ENCODE assay signal across 8 cellular contexts in genomic region chr19:58400916-58401824, GRCh38. TPM values are rescaled to one million over a fixed set of nuclear protein-coding genes. Genes with fewer than 3 reads are reported as not detected.
DNase-seq lines count a peak whose midpoint lies in the region; ATAC-seq and TF ChIP-seq lines count a peak whose summit lies in the region.

No MANE protein-coding gene starts in this region.

- peak overlapping the region; percentile 81 to 94 (median 88) for H3K4me3 Mint-ChIP-seq in CD4-positive, CD25-positive, alpha-beta regulatory T cell

- H3K27me3 ChIP-seq in CD4-positive, CD25-positive, alpha-beta regulatory T cell (ENCODE audit: control insufficient read depth, insufficient read depth, low read length), result no peaks in the 10 kb centered on the region
- H3K27me3 ChIP-seq in dorsolateral prefrontal cortex (peaks cover 0 to 16% (median 7%) of the 10 kb centered on the region in 45 donors), liver (ENCODE audit: control insufficient read depth in 4 of 4, insufficient read depth in 4 of 4, low read length in 3 of 4) (peaks cover 0 to 5% (median 0%) of the 10 kb centered on the region in 4 donors)

- H3K4me1 ChIP-seq in CD4-positive, CD25-positive, alpha-beta regulatory T cell (ENCODE audit: control insufficient read depth, insufficient read depth, low read length, poor library complexity, severe bottlenecking), result peaks cover 16% of the 10 kb centered on the region
- H3K4me1 ChIP-seq in liver (ENCODE audit: control insufficient read depth in 4 of 4, insufficient read depth in 4 of 4, low read length in 3 of 4), result peaks cover 6 to 20% (median 16%) of the 10 kb centered on the region in 4 donors

- peak; percentile 98 to 100 (median 99) for DNase-seq in CD4-positive, CD25-positive, alpha-beta regulatory T cell
- DNase-seq in NCI-H748 treated with DMSO at 0.1 percent for 48 hours (lab: John Stamatoyannopoulos, UW) (peak; percentile 99), dorsolateral prefrontal cortex (peak; percentile 99 to 100 (median 100))
- peak; percentile 99 for DNase-seq in activated CD4-positive, alpha-beta T cell treated with anti-CD3 and anti-CD28 coated beads, Interleukin-2, amount 50 U/mL, for 4 hours
- peak; percentile 99 for DNase-seq in stimulated activated CD4-positive, alpha-beta T cell treated with anti-CD3 and anti-CD28 coated beads, Interleukin-4, amount 100 ng/mL, for 1 hour

- intact Hi-C loops in dorsolateral prefrontal cortex (cut with DNase I), result no loop called here

- H3K4me3 ChIP-seq in CD4-positive, CD25-positive, alpha-beta regulatory T cell (ENCODE audit: low read depth, low read length), result peak overlapping the region; percentile 51
- H3K4me3 ChIP-seq in dorsolateral prefrontal cortex, result peak overlapping the region; percentile 52 to 98 (median 78)
- peak overlapping the region; percentile 55 to 64 (median 64) for H3K4me3 ChIP-seq in liver (ENCODE audit: low read depth in 1 of 3, low read length in 3 of 3)

- H3K9me3 Mint-ChIP-seq in CD4-positive, CD25-positive, alpha-beta regulatory T cell, result no peaks in the 10 kb centered on the region

- 3% methylated on average over 79 of the region's 79 CpGs for WGBS in liver

- H3K36me3 Mint-ChIP-seq in CD4-positive, CD25-positive, alpha-beta regulatory T cell, result no peaks in the 10 kb centered on the region

- TF ChIP-seq CTCF in dorsolateral prefrontal cortex (IDR thresholded peaks at IDR 0.05 in 54 of 56, conservative IDR thresholded peaks at IDR 0.05 in 2 of 56; ENCODE audit: low read depth in 1 of 56, partially characterized antibody in 56 of 56) (peak in 17 of 56 donors; percentile 0 to 44 (median 22)), liver (IDR thresholded peaks at IDR 0.05; ENCODE audit: low read depth, low read length, missing input control) (no peak)

- peaks cover 9% of the 10 kb centered on the region for H3K27me3 Mint-ChIP-seq in CD4-positive, CD25-positive, alpha-beta regulatory T cell

- no peak overlapping the region for H3K9ac ChIP-seq in liver (ENCODE audit: low read depth in 1 of 2, low read length in 2 of 2)

- H3K36me3 ChIP-seq in CD4-positive, CD25-positive, alpha-beta regulatory T cell (ENCODE audit: control insufficient read depth, insufficient read depth, low read length), result no peaks in the 10 kb centered on the region
- H3K36me3 ChIP-seq in liver (ENCODE audit: control insufficient read depth in 4 of 4, insufficient read depth in 3 of 4, low read depth in 1 of 4, low read length in 3 of 4), result no peaks in the 10 kb centered on the region

- no peaks in the 10 kb centered on the region for H3K9me3 ChIP-seq in CD4-positive, CD25-positive, alpha-beta regulatory T cell (ENCODE audit: control insufficient read depth in 2 of 2, low read length in 2 of 2)
- H3K9me3 ChIP-seq in liver (ENCODE audit: control insufficient read depth in 4 of 4, low read length in 3 of 4), result no peaks in the 10 kb centered on the region

- H3K4me1 Mint-ChIP-seq in CD4-positive, CD25-positive, alpha-beta regulatory T cell, result peaks cover 0 to 16% (median 7%) of the 10 kb centered on the region in 4 donors

- ATAC-seq in CD4-positive, CD25-positive, alpha-beta regulatory T cell (ENCODE audit: low read depth in 2 of 2), result peak; percentile 97 to 98
- peak; percentile 99 for ATAC-seq in GM19372 (IDR thresholded peaks at IDR 0.05; ENCODE audit: low read depth, unreplicated experiment)
- peak; percentile 97 for ATAC-seq in HG03521 (IDR thresholded peaks at IDR 0.05; ENCODE audit: unreplicated experiment)

- peak overlapping the region; percentile 91 for H3K27ac ChIP-seq in CD4-positive, CD25-positive, alpha-beta regulatory T cell (ENCODE audit: insufficient read depth, low read length, poor library complexity, severe bottlenecking)
- H3K27ac ChIP-seq in dorsolateral prefrontal cortex, result peak overlapping the region in 53 of 59 donors; percentile 4 to 92 (median 72)
- no peak overlapping the region for H3K27ac ChIP-seq in liver (ENCODE audit: low read depth in 1 of 2, low read length in 2 of 2)

- H3K27ac Mint-ChIP-seq in CD4-positive, CD25-positive, alpha-beta regulatory T cell, result peak overlapping the region; percentile 66 to 95 (median 91)

- TF ChIP-seq RAD21 in liver (IDR thresholded peaks at IDR 0.05), result peak in 1 of 2 donors; percentile 24

TF ChIP-seq in liver, 16 proteins besides CTCF, POLR2A, EP300 and RAD21:
- peak; percentile 80 for TF ChIP-seq YY1 (IDR thresholded peaks at IDR 0.05)
- no peak for TF ChIP-seq FOXA2 (IDR thresholded peaks at IDR 0.05)
- TF ChIP-seq GABPA (IDR thresholded peaks at IDR 0.05 in 1 of 2, conservative IDR thresholded peaks at IDR 0.05 in 1 of 2), result peak in 1 of 2 donors; percentile 78
- TF ChIP-seq EGR1 (IDR thresholded peaks at IDR 0.05; ENCODE audit: low read depth in 2 of 2), result no peak
- peak; percentile 89 for TF ChIP-seq SP1 (IDR thresholded peaks at IDR 0.05)
- TF ChIP-seq TAF1 (conservative IDR thresholded peaks at IDR 0.05), result no peak
- peak in 1 of 2 donors; percentile 17 for TF ChIP-seq RXRA (IDR thresholded peaks at IDR 0.05)
- TF ChIP-seq MAX (IDR thresholded peaks at IDR 0.05), result peak; percentile 30

RNA-seq across cellular contexts. Expression of gene RNF225, which starts 5.7 kb away (rescaled TPM):
- total RNA-seq in CD4-positive, CD25-positive, alpha-beta regulatory T cell, result 0.39 TPM
- not detected for polyA plus RNA-seq in CD4-positive, CD25-positive, alpha-beta regulatory T cell
- total RNA-seq in dorsolateral prefrontal cortex, result under 1 TPM in 2 of 120 experiments, not detected in 118; 0.48 to 0.69 TPM
- not detected for total RNA-seq in liver
- not detected for polyA plus RNA-seq in liver

RNA-seq across cellular contexts. Expression of gene ZNF584, which starts 7.3 kb away (rescaled TPM):
- total RNA-seq in CD4-positive, CD25-positive, alpha-beta regulatory T cell, result 1.7 TPM
- 1 to 10 TPM; 5.4 to 8.8 (median 5.8) TPM for polyA plus RNA-seq in CD4-positive, CD25-positive, alpha-beta regulatory T cell
- total RNA-seq in dorsolateral prefrontal cortex (10 to 100 TPM; 11.0 to 25.3 (median 18.1) TPM), liver (10 to 100 TPM in 1 of 2 donors, 1 to 10 TPM in 1; 9.4 to 12.6 TPM)
- 10 to 100 TPM in 1 of 2 donors, 1 to 10 TPM in 1; 3.6 to 10.6 TPM for polyA plus RNA-seq in liver

RNA-seq across cellular contexts. Expression of gene RPS5, which starts 14.1 kb away (rescaled TPM):
- 747 TPM for total RNA-seq in CD4-positive, CD25-positive, alpha-beta regulatory T cell
- 1,000 to 10,000 TPM in 3 of 4 donors, 100 to 1,000 TPM in 1; 916 to 1,786 (median 1,426) TPM for polyA plus RNA-seq in CD4-positive, CD25-positive, alpha-beta regulatory T cell
- 100 to 1,000 TPM; 212 to 406 (median 277) TPM for total RNA-seq in dorsolateral prefrontal cortex
- total RNA-seq in liver, result 1,000 to 10,000 TPM in 1 of 2 donors, 100 to 1,000 TPM in 1; 657 to 1,403 TPM
- 100 to 1,000 TPM; 229 to 600 TPM for polyA plus RNA-seq in liver

RNA-seq across cellular contexts. Expression of gene ZNF837, which starts 20.3 kb away (rescaled TPM):
- total RNA-seq in CD4-positive, CD25-positive, alpha-beta regulatory T cell, result 1.1 TPM
- 1 to 10 TPM; 2.5 to 7.7 (median 4.6) TPM for polyA plus RNA-seq in CD4-positive, CD25-positive, alpha-beta regulatory T cell
- 1 to 10 TPM in 53 of 120 experiments, under 1 TPM in 60, not detected in 7; 0.27 to 2.9 (median 0.98) TPM for total RNA-seq in dorsolateral prefrontal cortex
- 1 to 10 TPM; 2.1 to 3.6 TPM for total RNA-seq in liver
- 1 to 10 TPM in 1 of 2 donors, under 1 TPM in 1; 0.54 to 2.6 TPM for polyA plus RNA-seq in liver

RNA-seq across cellular contexts. Expression of gene ZNF497, which starts 38.6 kb away (rescaled TPM):
- 0.27 TPM for total RNA-seq in CD4-positive, CD25-positive, alpha-beta regulatory T cell
- polyA plus RNA-seq in CD4-positive, CD25-positive, alpha-beta regulatory T cell, result under 1 TPM; 0.34 to 0.79 (median 0.41) TPM
- total RNA-seq in dorsolateral prefrontal cortex (1 to 10 TPM; 1.3 to 6.9 (median 3.7) TPM), liver (1 to 10 TPM; 1.1 to 4.4 TPM)
- 1 to 10 TPM in 1 of 2 donors, under 1 TPM in 1; 0.60 to 1.4 TPM for polyA plus RNA-seq in liver

Comparison
In these comparisons a context has a peak if more than half of its experiments do, and no peak if none do; other contexts are left out.
1. H3K27ac ChIP-seq: peak in CD4-positive, CD25-positive, alpha-beta regulatory T cell (single experiment) and dorsolateral prefrontal cortex (53 of 59); none in liver (0 of 2).
2. Peak in every context shown above with its lines, with median percentiles within 50 percentile points of each other: ATAC-seq, DNase-seq and H3K4me3 ChIP-seq.